ENCODE assay signal across 23 cellular contexts in the genomic region with DNA sequence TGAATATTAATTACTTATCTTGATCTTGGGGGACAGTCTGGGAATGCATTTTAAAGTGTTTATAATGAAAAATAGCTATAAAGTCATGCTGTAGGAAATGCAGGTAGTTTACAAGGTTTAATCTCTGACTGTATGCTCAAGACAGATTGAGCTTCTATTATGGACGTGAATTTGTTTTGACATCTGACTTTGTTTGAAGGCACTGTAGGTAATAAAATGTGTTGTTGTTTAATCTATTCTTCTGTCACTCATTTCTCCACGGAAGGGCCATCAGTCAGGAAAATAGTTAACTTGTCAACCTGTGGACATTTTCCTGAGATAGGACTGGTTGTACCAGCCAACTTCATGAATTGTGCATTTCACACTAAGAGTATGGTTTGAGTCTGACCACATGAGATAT.
"Had no signal": no experiment of that assay in that cellular context is flagged by ENCODE, and none has a peak within 500 bp of the region (broad histone marks: within the 10 kb centered on the region; RNA-seq: fewer than 3 reads in every experiment).

No MANE protein-coding gene starts in this region.

- H3K4me3 ChIP-seq: K562 had no signal

- H3K27ac ChIP-seq: HL-60, KMS-11, RWPE1 had no signal

- DNase-seq: Kasumi-1, MM.1S, NCI-H1092 treated with DMSO at 0.1 percent for 48 hours, NCI-H146, NCI-H187, NCI-H2029, NCI-H2081 treated with DMSO at 0.1 percent for 48 hours, NCI-H2171, NCI-H226, NCI-H446, NCI-H510A, NCI-H524 treated with DMSO at 0.1 percent for 48 hours, NCI-H774, PC-3, SHP77, SK-N-SH, SW 1271, T-cell had no signal

- H3K9ac ChIP-seq: KMS-11, SK-N-SH had no signal

- ATAC-seq: K562, Panc1, PC-3, T-cell had no signal

- H3K4me2 ChIP-seq: KMS-11, SK-N-SH had no signal

- H3K9me3 ChIP-seq: SK-N-SH had no signal
